ENCODE assay signal across 1 cellular context in the genomic region with DNA sequence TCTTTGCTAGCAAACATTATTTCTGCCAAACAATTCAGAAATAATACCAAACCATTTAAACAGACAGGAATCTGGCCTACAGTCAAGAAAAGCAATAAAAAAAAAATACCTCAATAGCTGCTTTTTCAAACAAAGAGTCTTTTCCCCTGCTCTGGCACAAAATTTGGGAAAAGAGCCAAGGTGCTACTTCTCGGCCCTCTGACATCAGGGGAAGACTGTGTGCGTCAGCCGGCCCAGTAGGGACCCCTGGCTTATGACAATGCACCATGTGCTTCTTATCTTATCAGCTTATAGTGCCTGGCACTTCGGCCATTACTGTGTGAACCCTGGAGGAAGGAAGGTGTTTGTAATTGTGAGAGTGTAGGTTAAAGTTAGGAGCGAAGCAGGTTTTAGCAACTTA.
TF ChIP-seq lines count a peak whose summit lies in the region.

No MANE protein-coding gene starts in this region.

TF ChIP-seq in GM23338, 12 proteins besides CTCF, POLR2A, EP300 and RAD21 (continued from another document):
- TF ChIP-seq, protein P1, sequence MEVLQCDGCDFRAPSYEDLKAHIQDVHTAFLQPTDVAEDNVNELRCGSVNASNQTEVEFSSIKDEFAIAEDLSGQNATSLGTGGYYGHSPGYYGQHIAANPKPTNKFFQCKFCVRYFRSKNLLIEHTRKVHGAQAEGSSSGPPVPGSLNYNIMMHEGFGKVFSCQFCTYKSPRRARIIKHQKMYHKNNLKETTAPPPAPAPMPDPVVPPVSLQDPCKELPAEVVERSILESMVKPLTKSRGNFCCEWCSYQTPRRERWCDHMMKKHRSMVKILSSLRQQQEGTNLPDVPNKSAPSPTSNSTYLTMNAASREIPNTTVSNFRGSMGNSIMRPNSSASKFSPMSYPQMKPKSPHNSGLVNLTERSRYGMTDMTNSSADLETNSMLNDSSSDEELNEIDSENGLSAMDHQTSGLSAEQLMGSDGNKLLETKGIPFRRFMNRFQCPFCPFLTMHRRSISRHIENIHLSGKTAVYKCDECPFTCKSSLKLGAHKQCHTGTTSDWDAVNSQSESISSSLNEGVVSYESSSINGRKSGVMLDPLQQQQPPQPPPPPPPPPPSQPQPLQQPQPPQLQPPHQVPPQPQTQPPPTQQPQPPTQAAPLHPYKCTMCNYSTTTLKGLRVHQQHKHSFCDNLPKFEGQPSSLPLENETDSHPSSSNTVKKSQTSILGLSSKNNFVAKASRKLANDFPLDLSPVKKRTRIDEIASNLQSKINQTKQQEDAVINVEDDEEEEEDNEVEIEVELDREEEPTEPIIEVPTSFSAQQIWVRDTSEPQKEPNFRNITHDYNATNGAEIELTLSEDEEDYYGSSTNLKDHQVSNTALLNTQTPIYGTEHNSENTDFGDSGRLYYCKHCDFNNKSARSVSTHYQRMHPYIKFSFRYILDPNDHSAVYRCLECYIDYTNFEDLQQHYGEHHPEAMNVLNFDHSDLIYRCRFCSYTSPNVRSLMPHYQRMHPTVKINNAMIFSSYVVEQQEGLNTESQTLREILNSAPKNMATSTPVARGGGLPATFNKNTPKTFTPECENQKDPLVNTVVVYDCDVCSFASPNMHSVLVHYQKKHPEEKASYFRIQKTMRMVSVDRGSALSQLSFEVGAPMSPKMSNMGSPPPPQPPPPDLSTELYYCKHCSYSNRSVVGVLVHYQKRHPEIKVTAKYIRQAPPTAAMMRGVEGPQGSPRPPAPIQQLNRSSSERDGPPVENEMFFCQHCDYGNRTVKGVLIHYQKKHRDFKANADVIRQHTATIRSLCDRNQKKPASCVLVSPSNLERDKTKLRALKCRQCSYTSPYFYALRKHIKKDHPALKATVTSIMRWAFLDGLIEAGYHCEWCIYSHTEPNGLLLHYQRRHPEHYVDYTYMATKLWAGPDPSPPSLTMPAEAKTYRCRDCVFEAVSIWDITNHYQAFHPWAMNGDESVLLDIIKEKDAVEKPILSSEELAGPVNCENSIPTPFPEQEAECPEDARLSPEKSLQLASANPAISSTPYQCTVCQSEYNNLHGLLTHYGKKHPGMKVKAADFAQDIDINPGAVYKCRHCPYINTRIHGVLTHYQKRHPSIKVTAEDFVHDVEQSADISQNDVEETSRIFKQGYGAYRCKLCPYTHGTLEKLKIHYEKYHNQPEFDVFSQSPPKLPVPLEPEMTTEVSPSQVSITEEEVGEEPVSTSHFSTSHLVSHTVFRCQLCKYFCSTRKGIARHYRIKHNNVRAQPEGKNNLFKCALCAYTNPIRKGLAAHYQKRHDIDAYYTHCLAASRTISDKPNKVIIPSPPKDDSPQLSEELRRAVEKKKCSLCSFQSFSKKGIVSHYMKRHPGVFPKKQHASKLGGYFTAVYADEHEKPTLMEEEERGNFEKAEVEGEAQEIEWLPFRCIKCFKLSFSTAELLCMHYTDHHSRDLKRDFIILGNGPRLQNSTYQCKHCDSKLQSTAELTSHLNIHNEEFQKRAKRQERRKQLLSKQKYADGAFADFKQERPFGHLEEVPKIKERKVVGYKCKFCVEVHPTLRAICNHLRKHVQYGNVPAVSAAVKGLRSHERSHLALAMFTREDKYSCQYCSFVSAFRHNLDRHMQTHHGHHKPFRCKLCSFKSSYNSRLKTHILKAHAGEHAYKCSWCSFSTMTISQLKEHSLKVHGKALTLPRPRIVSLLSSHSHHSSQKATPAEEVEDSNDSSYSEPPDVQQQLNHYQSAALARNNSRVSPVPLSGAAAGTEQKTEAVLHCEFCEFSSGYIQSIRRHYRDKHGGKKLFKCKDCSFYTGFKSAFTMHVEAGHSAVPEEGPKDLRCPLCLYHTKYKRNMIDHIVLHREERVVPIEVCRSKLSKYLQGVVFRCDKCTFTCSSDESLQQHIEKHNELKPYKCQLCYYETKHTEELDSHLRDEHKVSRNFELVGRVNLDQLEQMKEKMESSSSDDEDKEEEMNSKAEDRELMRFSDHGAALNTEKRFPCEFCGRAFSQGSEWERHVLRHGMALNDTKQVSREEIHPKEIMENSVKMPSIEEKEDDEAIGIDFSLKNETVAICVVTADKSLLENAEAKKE (CRISPR knock-in tag; IDR thresholded peaks at IDR 0.05), result no peak
- TF ChIP-seq ZNF331 (CRISPR knock-in tag; IDR thresholded peaks at IDR 0.05; ENCODE audit: low read depth) (no peak), JUNB (IDR thresholded peaks at IDR 0.05; ENCODE audit: unreplicated experiment) (no peak), NANOG (IDR thresholded peaks at IDR 0.05; ENCODE audit: borderline replicate concordance) (no peak), EZH2 (IDR thresholded peaks at IDR 0.05; ENCODE audit: low read depth, unreplicated experiment) (no peak)
- TF ChIP-seq, protein P2, sequence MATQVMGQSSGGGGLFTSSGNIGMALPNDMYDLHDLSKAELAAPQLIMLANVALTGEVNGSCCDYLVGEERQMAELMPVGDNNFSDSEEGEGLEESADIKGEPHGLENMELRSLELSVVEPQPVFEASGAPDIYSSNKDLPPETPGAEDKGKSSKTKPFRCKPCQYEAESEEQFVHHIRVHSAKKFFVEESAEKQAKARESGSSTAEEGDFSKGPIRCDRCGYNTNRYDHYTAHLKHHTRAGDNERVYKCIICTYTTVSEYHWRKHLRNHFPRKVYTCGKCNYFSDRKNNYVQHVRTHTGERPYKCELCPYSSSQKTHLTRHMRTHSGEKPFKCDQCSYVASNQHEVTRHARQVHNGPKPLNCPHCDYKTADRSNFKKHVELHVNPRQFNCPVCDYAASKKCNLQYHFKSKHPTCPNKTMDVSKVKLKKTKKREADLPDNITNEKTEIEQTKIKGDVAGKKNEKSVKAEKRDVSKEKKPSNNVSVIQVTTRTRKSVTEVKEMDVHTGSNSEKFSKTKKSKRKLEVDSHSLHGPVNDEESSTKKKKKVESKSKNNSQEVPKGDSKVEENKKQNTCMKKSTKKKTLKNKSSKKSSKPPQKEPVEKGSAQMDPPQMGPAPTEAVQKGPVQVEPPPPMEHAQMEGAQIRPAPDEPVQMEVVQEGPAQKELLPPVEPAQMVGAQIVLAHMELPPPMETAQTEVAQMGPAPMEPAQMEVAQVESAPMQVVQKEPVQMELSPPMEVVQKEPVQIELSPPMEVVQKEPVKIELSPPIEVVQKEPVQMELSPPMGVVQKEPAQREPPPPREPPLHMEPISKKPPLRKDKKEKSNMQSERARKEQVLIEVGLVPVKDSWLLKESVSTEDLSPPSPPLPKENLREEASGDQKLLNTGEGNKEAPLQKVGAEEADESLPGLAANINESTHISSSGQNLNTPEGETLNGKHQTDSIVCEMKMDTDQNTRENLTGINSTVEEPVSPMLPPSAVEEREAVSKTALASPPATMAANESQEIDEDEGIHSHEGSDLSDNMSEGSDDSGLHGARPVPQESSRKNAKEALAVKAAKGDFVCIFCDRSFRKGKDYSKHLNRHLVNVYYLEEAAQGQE (IDR thresholded peaks at IDR 0.05; ENCODE audit: unreplicated experiment), result no peak
